ENCODE assay signal across 8 cellular contexts in the genomic region with DNA sequence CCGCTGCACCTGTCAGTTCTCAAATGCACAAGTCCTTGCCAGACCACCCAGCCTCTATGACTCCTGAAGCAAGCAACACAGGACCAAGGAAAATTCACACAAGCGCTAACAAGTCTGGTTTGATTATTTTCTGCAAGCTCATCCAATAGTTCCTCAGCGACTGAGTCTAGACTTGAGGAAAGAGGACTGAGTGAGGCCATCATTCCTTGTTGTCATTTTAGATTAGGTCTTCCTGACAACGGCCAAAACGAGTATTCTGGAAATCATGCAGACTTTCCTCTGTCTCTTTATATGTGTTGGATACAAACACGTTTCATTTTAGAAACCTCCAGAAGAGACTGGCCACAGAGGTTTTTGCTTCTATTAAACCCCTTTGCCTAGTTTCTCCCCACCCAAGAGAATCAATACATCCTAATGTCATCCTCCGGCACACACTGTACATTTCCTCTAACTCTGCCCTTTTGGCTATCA. TPM values are rescaled to one million over a fixed set of nuclear protein-coding genes. Genes with fewer than 3 reads are reported as not detected.
DNase-seq lines count a peak whose midpoint lies in the region; ATAC-seq lines count a peak whose summit lies in the region.

No MANE protein-coding gene starts in this region.

- peak overlapping the region; percentile 100 for H3K27ac ChIP-seq in mesodermal cell (ENCODE audit: low read depth, low read length, severe bottlenecking)

- WGBS in mesodermal cell (ENCODE audit: insufficient coverage in 2 of 2), 2 experiments: 13 to 21% methylated on average over 4 to 6 of the region's 7 CpGs

- DNase-seq in DMS79 treated with DMSO at 0.1 percent for 48 hours (lab: John Stamatoyannopoulos, UW) (peak; percentile 15), DMS79 (lab: John Stamatoyannopoulos, UW) (no peak), NCI-H69 (lab: John Stamatoyannopoulos, UW) (peak; percentile 48), cerebellum (ENCODE audit: low spot score) (peak; percentile 8), ecto neural progenitor cell (ENCODE audit: low spot score) (no peak)
- DNase-seq in stimulated activated CD4-positive, alpha-beta T cell treated with anti-CD3 and anti-CD28 coated beads, Interleukin-2, amount 100 ng/mL, for 24 hours: no peak

- H3K36me3 ChIP-seq in mesodermal cell (ENCODE audit: control insufficient read depth, insufficient read depth, low read length): peaks cover 46% of the 10 kb centered on the region

- no peaks in the 10 kb centered on the region for H3K9me3 ChIP-seq in mesodermal cell (ENCODE audit: control insufficient read depth, low read length)

- ATAC-seq in activated CD4-positive, CD25-positive, alpha-beta regulatory T cell treated with anti-CD3 and anti-CD28 coated beads, Interleukin-2, amount 50 U/mL, for 24 hours: no peak

- H3K4me3 ChIP-seq in mesodermal cell (ENCODE audit: extremely low read depth, insufficient read depth, low read length, poor library complexity, severe bottlenecking): peak overlapping the region; percentile 100

- H3K4me1 ChIP-seq in mesodermal cell (ENCODE audit: control insufficient read depth, insufficient read depth, low read length, poor library complexity, severe bottlenecking): no peaks in the 10 kb centered on the region

RNA-seq across cellular contexts. Expression of a gene that starts 0.6 kb away (rescaled TPM):
- 41.0 TPM for total RNA-seq in cerebellum
- 44.7 TPM for polyA plus RNA-seq in mesodermal cell (2013, experiment 1 of 2)
- polyA plus RNA-seq in mesodermal cell (2013, experiment 2 of 2): 50.0 TPM

RNA-seq across cellular contexts. Expression of a gene that starts 1.1 kb away (rescaled TPM):
- total RNA-seq in cerebellum: 108 TPM
- 81.7 TPM for polyA plus RNA-seq in mesodermal cell (2013, experiment 1 of 2)
- polyA plus RNA-seq in mesodermal cell (2013, experiment 2 of 2): 86.5 TPM

RNA-seq across cellular contexts. Expression of a gene that starts 31.2 kb away (rescaled TPM):
- total RNA-seq in cerebellum: 47.6 TPM
- 25.5 TPM for polyA plus RNA-seq in mesodermal cell (2013, experiment 1 of 2)
- polyA plus RNA-seq in mesodermal cell (2013, experiment 2 of 2): 23.4 TPM

RNA-seq across cellular contexts. Expression of a gene that starts 54.4 kb away (rescaled TPM):
- total RNA-seq in cerebellum: 27.5 TPM
- polyA plus RNA-seq in mesodermal cell (2013, experiment 1 of 2): 113 TPM
- 110 TPM for polyA plus RNA-seq in mesodermal cell (2013, experiment 2 of 2)

RNA-seq across cellular contexts. Expression of a gene that starts 54.6 kb away (rescaled TPM):
- 24.9 TPM for total RNA-seq in cerebellum
- polyA plus RNA-seq in mesodermal cell (2013, experiment 1 of 2): 28.3 TPM
- polyA plus RNA-seq in mesodermal cell (2013, experiment 2 of 2): 24.2 TPM

Comparison
In these comparisons a context has a peak if more than half of its experiments do, and no peak if none do; other contexts are left out.
1. DNase-seq: peak in DMS79 treated with DMSO at 0.1 percent for 48 hours (single experiment), NCI-H69 (single experiment) and cerebellum (single experiment); none in DMS79 (single experiment), stimulated activated CD4-positive, alpha-beta T cell treated with anti-CD3 and anti-CD28 coated beads, Interleukin-2, amount 100 ng/mL, for 24 hours (0 of 2) and ecto neural progenitor cell (single experiment).